ENCODE assay signal across 12 cellular contexts in the genomic region with DNA sequence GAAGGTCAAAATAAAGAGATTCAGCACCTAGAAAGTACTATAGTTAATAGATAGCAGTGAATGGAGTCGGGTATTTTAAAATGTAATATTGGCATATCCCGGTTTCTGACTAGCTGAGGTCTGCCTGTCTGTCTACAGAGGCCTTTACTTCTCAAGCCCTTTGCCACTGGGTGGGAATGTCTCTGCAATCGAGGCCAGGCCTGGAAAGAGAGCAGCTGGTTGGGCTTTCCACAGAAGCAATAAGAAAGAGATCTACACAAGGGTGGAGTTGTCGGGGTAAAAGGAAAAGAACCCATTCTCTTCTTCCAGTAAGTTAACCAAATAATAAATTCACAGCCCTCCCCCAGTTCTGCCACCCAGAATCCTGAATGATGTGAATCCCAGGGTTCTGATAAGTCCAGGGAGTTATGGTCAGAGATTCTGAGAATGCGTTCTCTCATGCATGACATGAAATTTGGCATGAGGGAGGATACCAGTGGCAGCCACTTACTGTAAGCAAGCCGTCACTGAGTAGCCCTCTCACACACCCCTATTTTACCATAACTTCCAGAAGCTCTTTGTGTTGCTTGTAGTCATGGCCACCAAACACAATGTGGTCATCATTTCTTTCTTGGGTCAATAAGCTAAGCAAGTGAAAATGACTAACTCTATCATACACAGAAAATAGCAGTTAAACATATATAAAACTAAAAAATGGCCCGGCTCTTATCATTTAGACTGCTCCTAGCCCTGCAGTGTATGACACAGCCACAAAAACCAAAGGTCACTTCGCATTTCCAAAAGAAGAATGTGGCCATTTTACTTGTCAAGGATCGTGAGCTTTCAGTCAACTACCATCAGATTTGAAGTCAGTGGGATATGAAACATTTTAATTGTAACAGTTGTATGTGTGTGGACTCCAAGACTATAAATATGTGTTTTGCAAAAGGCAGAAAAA.
DNase-seq lines count a peak whose midpoint lies in the region; ATAC-seq and TF ChIP-seq lines count a peak whose summit lies in the region.
"Had no signal": no experiment of that assay in that cellular context is flagged by ENCODE, and none has a peak within 500 bp of the region (broad histone marks: within the 10 kb centered on the region; RNA-seq: fewer than 3 reads in every experiment).

No MANE protein-coding gene starts in this region.

- H3K36me3 ChIP-seq in heart right ventricle (peaks cover 0 to 8% (median 0%) of the 10 kb centered on the region in 9 donors), transverse colon (no peaks in the 10 kb centered on the region)

- peaks cover 0 to 30% (median 12%) of the 10 kb centered on the region in 9 donors for H3K4me1 ChIP-seq in heart right ventricle
- H3K4me1 ChIP-seq in transverse colon, result peaks cover 10 to 36% (median 20%) of the 10 kb centered on the region in 4 donors

- TF ChIP-seq EP300 in transverse colon (IDR thresholded peaks at IDR 0.05; ENCODE audit: low read depth), result no peak

- ATAC-seq in heart right ventricle, result peak in 4 of 8 donors; percentile 15 to 47 (median 43)
- ATAC-seq in Right ventricle myocardium inferior, result no peak
- ATAC-seq in GM18861 (IDR thresholded peaks at IDR 0.05; ENCODE audit: unreplicated experiment), result no peak
- no peak for ATAC-seq in GM18868 (IDR thresholded peaks at IDR 0.05; ENCODE audit: unreplicated experiment)

- intact Hi-C loops in heart right ventricle (cut with DNase I) (loop anchor here in 5 of 10 donors (5.0 to 10.0 kb wide), 2 partner anchors 380 to 383 kb away; no protein-coding TSS in a partner anchor), Right ventricle myocardium inferior (cut with DNase I) (loop anchor here (10.0 kb wide), 1 partner anchor 380 kb away; no protein-coding TSS in a partner anchor), transverse colon (cut with DNase I; ENCODE audit: low total_unique reads) (no loop called here)

- H3K9me3 ChIP-seq in heart right ventricle (no peaks in the 10 kb centered on the region), transverse colon (no peaks in the 10 kb centered on the region)
- H3K9me3 ChIP-seq: SK-N-SH had no signal

- H3K4me3 ChIP-seq in heart right ventricle, result no peak overlapping the region
- no peak overlapping the region for H3K4me3 ChIP-seq in transverse colon

- DNase-seq in heart right ventricle, result no peak
- DNase-seq in Right ventricle myocardium inferior (ENCODE audit: missing footprints), result no peak
- DNase-seq in caudate nucleus (lab: John Stamatoyannopoulos, UW), result no peak
- peak; percentile 87 for DNase-seq in iris pigment epithelial cell (ENCODE audit: low read depth)
- DNase-seq in transverse colon, result no peak
- DNase-seq in NCI-H526 treated with DMSO at 0.1 percent for 48 hours (lab: John Stamatoyannopoulos, UW), result no peak
- DNase-seq: activated T-cell treated with anti-CD3 and anti-CD28 coated beads for 4 hours, kidney, SK-N-SH had no signal

- no peak for TF ChIP-seq POLR2A in transverse colon (IDR thresholded peaks at IDR 0.05)

- H3K27ac ChIP-seq in heart right ventricle (peak overlapping the region in 6 of 10 donors; percentile 5 to 52 (median 38)), caudate nucleus (ENCODE audit: low read depth, low read length) (peak overlapping the region; percentile 11), transverse colon (peak overlapping the region; percentile 23 to 41 (median 30))
- H3K27ac ChIP-seq: KMS-11 had no signal

- in situ Hi-C loops in transverse colon (cut with MboI; ENCODE audit: low pct_ligation_motif_present in 1 of 4, low pct_unique_long_range_greater_than_20kb in 1 of 4, low sequenced_read_pairs in 3 of 4), result no loop called here

- TF ChIP-seq CTCF in heart right ventricle (IDR thresholded peaks at IDR 0.05) (no peak), transverse colon (IDR thresholded peaks at IDR 0.05) (no peak)

- WGBS in heart right ventricle, 2 donors, result 79 to 82% methylated on average over 9 of the region's 9 CpGs
- 56 to 71% methylated on average over 6 to 9 of the region's 9 CpGs for WGBS in transverse colon (ENCODE audit: low coverage in 1 of 2), 2 donors

- H3K27me3 ChIP-seq in heart right ventricle (no peaks in the 10 kb centered on the region), transverse colon (no peaks in the 10 kb centered on the region)
